In the genomic region with DNA sequence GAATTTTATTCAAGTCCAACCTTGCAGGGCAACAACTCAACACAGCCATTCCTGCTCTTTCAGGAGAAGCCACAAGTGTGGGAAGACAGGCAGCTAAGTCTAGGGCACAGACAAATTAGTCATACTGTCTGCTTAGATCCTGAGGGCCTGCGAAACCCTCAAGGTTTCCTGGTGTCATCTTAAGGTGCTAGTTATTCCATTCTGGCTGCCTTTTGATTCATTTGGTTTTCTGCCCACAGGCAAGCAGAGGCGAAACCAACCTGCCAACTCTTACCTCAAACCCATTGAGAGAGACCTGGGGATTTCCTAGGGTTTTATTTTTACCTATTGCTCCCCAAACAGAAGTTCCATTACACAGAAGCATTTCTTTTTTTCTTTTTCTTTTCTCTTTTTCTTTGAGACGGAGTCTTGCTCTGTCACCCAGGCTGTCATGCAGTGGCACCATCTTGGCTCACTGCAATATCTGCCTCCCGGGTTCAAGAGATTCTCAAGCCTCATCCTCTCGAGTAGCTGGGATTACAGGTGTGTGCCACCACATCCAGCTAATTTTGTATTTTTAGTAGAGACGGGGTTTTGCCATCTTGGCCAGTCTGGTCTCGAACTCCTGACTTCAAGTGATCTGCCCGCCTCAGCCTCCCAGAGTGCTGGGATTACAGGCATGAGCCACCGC, we compare ENCODE assay signal across 8 cellular contexts. TPM values are rescaled to one million over a fixed set of nuclear protein-coding genes. Genes with fewer than 3 reads are reported as not detected.
DNase-seq lines count a peak whose midpoint lies in the region; ATAC-seq and TF ChIP-seq lines count a peak whose summit lies in the region.

No MANE protein-coding gene starts in this region.

- no peak overlapping the region for H3K14ac ChIP-seq in mesenchymal stem cell (ENCODE audit: low read length in 2 of 2)

- no peak overlapping the region for H3K9ac ChIP-seq in mesenchymal stem cell (ENCODE audit: low read length)
- H3K9ac ChIP-seq in colonic mucosa (ENCODE audit: low read depth in 2 of 2, low read length in 2 of 2), result no peak overlapping the region

- H3K4ac ChIP-seq in mesenchymal stem cell (ENCODE audit: low read depth in 1 of 2, low read length in 2 of 2), result no peak overlapping the region

- H3K4me2 ChIP-seq in mesenchymal stem cell (ENCODE audit: low read length, poor library complexity, severe bottlenecking), result no peak overlapping the region

- intact Hi-C loops in colonic mucosa (cut with DNase I), result loop anchor here (5.0 kb wide), 1 partner anchor 61 kb away; a partner anchor contains a TSS

- H4K8ac ChIP-seq in mesenchymal stem cell (ENCODE audit: low read length), result no peak overlapping the region

- no peak overlapping the region for H3K18ac ChIP-seq in mesenchymal stem cell (ENCODE audit: low read depth in 1 of 2, low read length in 2 of 2)

- no peak overlapping the region for H2BK120ac ChIP-seq in mesenchymal stem cell (ENCODE audit: low read depth, low read length)

- H2AFZ ChIP-seq in mesenchymal stem cell (ENCODE audit: low read depth, low read length), result no peak overlapping the region

- no peak overlapping the region for H3K23ac ChIP-seq in mesenchymal stem cell (ENCODE audit: low read length in 2 of 2)

- peak; percentile 4 for DNase-seq in activated CD4-positive, alpha-beta T cell treated with anti-CD3 and anti-CD28 coated beads, Interleukin-2, amount 50 U/mL, for 1 hour
- peak; percentile 39 for DNase-seq in mesenchymal stem cell
- no peak for DNase-seq in NCI-H2171 (lab: John Stamatoyannopoulos, UW)
- DNase-seq in HUDEP-2 (lab: John Stamatoyannopoulos, UW; ENCODE audit: unreplicated experiment in 76 of 76), result no peak
- DNase-seq in NCI-H748 treated with DMSO at 0.1 percent for 48 hours (lab: John Stamatoyannopoulos, UW), result no peak
- DNase-seq in colonic mucosa, result no peak

- H2AK5ac ChIP-seq in mesenchymal stem cell (ENCODE audit: low read length, severe bottlenecking), result no peak overlapping the region

- no peak overlapping the region for H4K91ac ChIP-seq in mesenchymal stem cell (ENCODE audit: low read length)

- H3K9me3 ChIP-seq in mesenchymal stem cell (ENCODE audit: control insufficient read depth, low read length) (no peaks in the 10 kb centered on the region), colonic mucosa (no peaks in the 10 kb centered on the region)

- no peak overlapping the region for H3K27ac ChIP-seq in mesenchymal stem cell (ENCODE audit: low read length, poor library complexity, severe bottlenecking)
- no peak overlapping the region for H3K27ac ChIP-seq in colonic mucosa

- no peak overlapping the region for H3K4me3 ChIP-seq in mesenchymal stem cell (ENCODE audit: insufficient read depth in 1 of 2, low read depth in 1 of 2, low read length in 2 of 2)
- H3K4me3 ChIP-seq in colonic mucosa, result no peak overlapping the region

- H3K27me3 ChIP-seq in mesenchymal stem cell (ENCODE audit: control insufficient read depth in 1 of 2, insufficient read depth in 1 of 2, low read length in 2 of 2) (no peaks in the 10 kb centered on the region), colonic mucosa (no peaks in the 10 kb centered on the region)

- H3K4me1 ChIP-seq in mesenchymal stem cell (ENCODE audit: control insufficient read depth, insufficient read depth, low read depth, low read length) (peaks cover 7% of the 10 kb centered on the region), colonic mucosa (peaks cover 2% of the 10 kb centered on the region)

- no peak overlapping the region for H2BK15ac ChIP-seq in mesenchymal stem cell (ENCODE audit: low read depth, poor library complexity, severe bottlenecking)

- no peaks in the 10 kb centered on the region for H3K79me1 ChIP-seq in mesenchymal stem cell (replicated peaks; ENCODE audit: low read length, poor library complexity, severe bottlenecking)

- no peak overlapping the region for H2BK5ac ChIP-seq in mesenchymal stem cell (ENCODE audit: low read depth, low read length, poor library complexity, severe bottlenecking)

- ATAC-seq in GM19035 (IDR thresholded peaks at IDR 0.05; ENCODE audit: unreplicated experiment) (peak; percentile 78), HG03060 (IDR thresholded peaks at IDR 0.05; ENCODE audit: low read depth, unreplicated experiment) (peak; percentile 80)

- no peak overlapping the region for H2BK12ac ChIP-seq in mesenchymal stem cell (ENCODE audit: low read length in 2 of 2)

- TF ChIP-seq CTCF in colonic mucosa (IDR thresholded peaks at IDR 0.05), result no peak

- WGBS in mesenchymal stem cell, result 92% methylated on average over 9 of the region's 9 CpGs

- H3K36me3 ChIP-seq in mesenchymal stem cell (ENCODE audit: control insufficient read depth in 1 of 2, insufficient read depth in 2 of 2, low read depth in 1 of 2, low read length in 2 of 2) (no peaks in the 10 kb centered on the region), colonic mucosa (no peaks in the 10 kb centered on the region)

RNA-seq across cellular contexts. Expression of a gene that starts 23.7 kb away (rescaled TPM):
- polyA plus RNA-seq in mesenchymal stem cell (2013, experiment 1 of 2), result not detected
- polyA plus RNA-seq in mesenchymal stem cell (2013, experiment 2 of 2), result not detected
- not detected for total RNA-seq in colonic mucosa

RNA-seq across cellular contexts. Expression of a gene that starts 32.3 kb away (rescaled TPM):
- polyA plus RNA-seq in mesenchymal stem cell (2013, experiment 1 of 2), result not detected
- polyA plus RNA-seq in mesenchymal stem cell (2013, experiment 2 of 2), result not detected
- total RNA-seq in colonic mucosa, result 10 to 100 TPM in 1 of 2 donors, 1 to 10 TPM in 1; 4.2 to 34.9 TPM

Comparison
In these comparisons a context has a peak if more than half of its experiments do, and no peak if none do; other contexts are left out.
1. DNase-seq: peak in activated CD4-positive, alpha-beta T cell treated with anti-CD3 and anti-CD28 coated beads, Interleukin-2, amount 50 U/mL, for 1 hour (single experiment) and mesenchymal stem cell (single experiment); none in NCI-H2171 (single experiment), HUDEP-2 (0 of 76), NCI-H748 treated with DMSO at 0.1 percent for 48 hours (single experiment) and colonic mucosa (single experiment).